Comparison of ENCODE assay signal across 18 cellular contexts in the genomic region with DNA sequence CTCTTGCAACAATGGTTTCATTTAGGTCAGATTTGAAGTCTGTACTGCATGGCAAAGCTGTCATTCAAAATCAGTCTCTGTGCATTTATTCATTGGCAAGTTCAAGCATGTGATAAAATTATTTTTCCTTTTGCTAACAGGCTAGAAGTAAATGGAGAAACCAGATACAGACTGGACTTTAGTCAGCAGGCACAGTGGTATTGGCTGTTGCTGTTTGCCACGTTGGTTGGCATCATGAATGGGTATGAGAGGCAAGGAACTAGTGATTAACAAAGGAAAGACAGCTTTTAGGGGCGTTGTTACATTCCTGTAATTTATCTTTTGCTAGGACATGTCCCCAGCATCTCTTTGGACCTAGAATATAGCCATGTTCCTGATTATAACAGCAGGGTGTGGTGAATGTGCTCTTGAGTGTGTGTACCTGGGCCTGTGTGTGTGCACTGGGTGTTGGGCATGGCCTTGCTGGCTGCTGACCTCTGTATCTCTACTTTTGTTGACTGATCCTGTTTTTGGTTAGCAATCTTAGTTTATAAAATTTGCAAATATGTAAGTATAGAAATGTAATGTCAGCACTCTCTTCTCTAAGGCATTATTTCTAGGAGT. TPM values are rescaled to one million over a fixed set of nuclear protein-coding genes. Genes with fewer than 3 reads are reported as not detected.
DNase-seq lines count a peak whose midpoint lies in the region; ATAC-seq and TF ChIP-seq lines count a peak whose summit lies in the region.
"Had no signal": no experiment of that assay in that cellular context is flagged by ENCODE, and none has a peak within 500 bp of the region (broad histone marks: within the 10 kb centered on the region; RNA-seq: fewer than 3 reads in every experiment).

No MANE protein-coding gene starts in this region.

- peak; percentile 78 for DNase-seq in mammary epithelial cell
- no peak for DNase-seq in MCF 10A (ENCODE audit: unreplicated experiment)
- DNase-seq in epithelial cell of prostate (ENCODE audit: low read depth, low spot score): peak; percentile 55
- DNase-seq in right lobe of liver: peak in 2 of 3 donors; percentile 62
- DNase-seq in CD14-positive monocyte (ENCODE audit: low spot score): no peak
- no peak for DNase-seq in thyroid gland
- DNase-seq in left cardiac atrium: no peak
- no peak for DNase-seq in activated T-helper 2 cell treated with anti-CD3 and anti-CD28 coated beads, Interferon-gamma antibody, Interleukin-2, Interleukin-4, amounts not matched to agents 10 μg/mL and 5 μg/mL and 100 μg/mL, durations not matched to agents 14 hours and 24 hours and 36 hours (ENCODE audit: low spot score)
- DNase-seq: CD8-positive, alpha-beta memory T cell; DMS79 treated with DMSO at 0.1 percent for 48 hours; NCI-H1048; NCI-H146; NCI-H2107; NCI-H2227 treated with DMSO at 0.1 percent for 48 hours; OCI-M1; RPMI8226 had no signal

- BruUV-seq in mammary epithelial cell (replicated peaks; lab: Mats Ljungman, UMichigan): no TSS peak
- no TSS peak for BruUV-seq in MCF 10A (replicated peaks; lab: Mats Ljungman, UMichigan)

- peak overlapping the region; percentile 25 for H3K4me2 ChIP-seq in mammary epithelial cell (ENCODE audit: insufficient read depth, low read depth, low read length)
- H3K4me2 ChIP-seq: BLaER1 had no signal

- CTCF ChIA-PET in mammary epithelial cell (lab: Charles Lee; ENCODE audit: low non-redundant PET): no interaction called here
- CTCF ChIA-PET in MCF 10A (lab: Yijun Ruan, JAX): interaction anchor here (1.0 kb wide), 1 partner anchor 15 kb away, joined by 3 read pairs; no protein-coding TSS in a partner anchor

- in situ Hi-C loops in mammary epithelial cell (cut with MboI; ENCODE audit: low sequenced_read_pairs in 2 of 2): no loop called here

- H2AFZ ChIP-seq in mammary epithelial cell (ENCODE audit: low read depth, low read length): no peak overlapping the region

- intact Hi-C loops in mammary epithelial cell (cut with micrococcal nuclease) (no loop called here), MCF 10A (cut with micrococcal nuclease) (no loop called here), right lobe of liver (cut with DNase I) (no loop called here), CD14-positive monocyte (cut with micrococcal nuclease) (no loop called here), thyroid gland (cut with DNase I) (no loop called here), left cardiac atrium (cut with DNase I) (no loop called here)
- intact Hi-C loops in activated T-helper 2 cell treated with anti-CD3 and anti-CD28 coated beads, Interferon-gamma antibody, Interleukin-2, Interleukin-4, amounts not matched to agents 10 μg/mL and 5 μg/mL and 100 μg/mL, durations not matched to agents 14 hours and 24 hours and 36 hours (cut with micrococcal nuclease): no loop called here

- no peaks in the 10 kb centered on the region for H3K9me3 ChIP-seq in mammary epithelial cell (replicated peaks; ENCODE audit: insufficient read depth, low read length)
- H3K9me3 ChIP-seq in right lobe of liver: no peaks in the 10 kb centered on the region
- no peaks in the 10 kb centered on the region for H3K9me3 ChIP-seq in thyroid gland
- H3K9me3 ChIP-seq: HAP-1 had no signal

- peaks cover 88% of the 10 kb centered on the region for H3K79me2 ChIP-seq in mammary epithelial cell (ENCODE audit: insufficient read depth, low read length)

- dilution Hi-C loops in mammary epithelial cell (cut with HindIII; ENCODE audit: low sequenced_read_pairs): loop anchor here (10.0 kb wide), 1 partner anchor 501 kb away; no protein-coding TSS in a partner anchor

- H3K9me3 Mint-ChIP-seq in MCF 10A (ENCODE audit: unreplicated experiment) (no peaks in the 10 kb centered on the region), CD14-positive monocyte (peaks cover 0 to 4% (median 0%) of the 10 kb centered on the region in 7 donors)
- H3K9me3 Mint-ChIP-seq in activated T-helper 2 cell treated with anti-CD3 and anti-CD28 coated beads, Interferon-gamma antibody, Interleukin-2, Interleukin-4, amounts not matched to agents 10 μg/mL and 5 μg/mL and 100 μg/mL, durations not matched to agents 14 hours and 24 hours and 36 hours: no peaks in the 10 kb centered on the region

- no peaks in the 10 kb centered on the region for H4K20me1 ChIP-seq in mammary epithelial cell (ENCODE audit: insufficient read depth, low read length)

- no peak overlapping the region for H3K4me3 ChIP-seq in mammary epithelial cell (replicated peaks in 1 of 3; ENCODE audit: insufficient read depth in 1 of 3, low read depth in 2 of 3, low read length in 3 of 3)
- no peak overlapping the region for H3K4me3 ChIP-seq in right lobe of liver
- no peak overlapping the region for H3K4me3 ChIP-seq in thyroid gland (replicated peaks in 1 of 3)
- H3K4me3 ChIP-seq: BLaER1, HAP-1 had no signal

- H3K27ac ChIP-seq in mammary epithelial cell (ENCODE audit: insufficient read depth, low read depth, low read length) (peak overlapping the region; percentile 20), epithelial cell of prostate (peak overlapping the region; percentile 59), right lobe of liver (peak overlapping the region in 2 of 3 donors; percentile 46 to 58), thyroid gland (no peak overlapping the region)
- H3K27ac ChIP-seq: BLaER1 had no signal

- H3K27me3 Mint-ChIP-seq in MCF 10A (ENCODE audit: insufficient read depth, unreplicated experiment) (no peaks in the 10 kb centered on the region), CD14-positive monocyte (ENCODE audit: low read depth in 3 of 3) (peaks cover 0 to 3% (median 0%) of the 10 kb centered on the region in 3 donors)
- H3K27me3 Mint-ChIP-seq in activated T-helper 2 cell treated with anti-CD3 and anti-CD28 coated beads, Interferon-gamma antibody, Interleukin-2, Interleukin-4, amounts not matched to agents 10 μg/mL and 5 μg/mL and 100 μg/mL, durations not matched to agents 14 hours and 24 hours and 36 hours (ENCODE audit: low read depth): no peaks in the 10 kb centered on the region

- no peak for TF ChIP-seq POLR2A in right lobe of liver (IDR thresholded peaks at IDR 0.05)
- no peak for TF ChIP-seq POLR2A in thyroid gland (IDR thresholded peaks at IDR 0.05)

- H3K27ac Mint-ChIP-seq in MCF 10A (ENCODE audit: low read depth, unreplicated experiment) (no peak overlapping the region), CD14-positive monocyte (peak overlapping the region in 1 of 7 donors; percentile 41)
- H3K27ac Mint-ChIP-seq in activated T-helper 2 cell treated with anti-CD3 and anti-CD28 coated beads, Interferon-gamma antibody, Interleukin-2, Interleukin-4, amounts not matched to agents 10 μg/mL and 5 μg/mL and 100 μg/mL, durations not matched to agents 14 hours and 24 hours and 36 hours: no peak overlapping the region

- POLR2A ChIA-PET in MCF 10A (lab: Yijun Ruan, JAX): interaction anchor here (0.6 kb wide), 1 partner anchor 55 kb away, joined by 4 read pairs; no protein-coding TSS in a partner anchor

- 70% methylated on average over 2 of the region's 2 CpGs for WGBS in mammary epithelial cell (ENCODE audit: low coverage, missing lambda C conversion rate)
- 21% methylated on average over 2 of the region's 2 CpGs for WGBS in right lobe of liver (ENCODE audit: insufficient coverage, low coverage, low lambda C conversion rate, missing lambda C conversion rate)
- WGBS in thyroid gland, 2 donors: 91 to 96% methylated on average over 2 of the region's 2 CpGs

- H3K36me3 Mint-ChIP-seq in MCF 10A (ENCODE audit: insufficient read depth, unreplicated experiment) (no peaks in the 10 kb centered on the region), CD14-positive monocyte (no peaks in the 10 kb centered on the region)
- H3K36me3 Mint-ChIP-seq in activated T-helper 2 cell treated with anti-CD3 and anti-CD28 coated beads, Interferon-gamma antibody, Interleukin-2, Interleukin-4, amounts not matched to agents 10 μg/mL and 5 μg/mL and 100 μg/mL, durations not matched to agents 14 hours and 24 hours and 36 hours (ENCODE audit: low read depth): no peaks in the 10 kb centered on the region

- H3K36me3 ChIP-seq in mammary epithelial cell (ENCODE audit: insufficient read depth, low read length): no peaks in the 10 kb centered on the region
- H3K36me3 ChIP-seq in right lobe of liver: no peaks in the 10 kb centered on the region
- no peaks in the 10 kb centered on the region for H3K36me3 ChIP-seq in thyroid gland
- H3K36me3 ChIP-seq: BLaER1, HAP-1 had no signal

- H3K27me3 ChIP-seq in mammary epithelial cell (ENCODE audit: insufficient read depth, low read length) (no peaks in the 10 kb centered on the region), right lobe of liver (no peaks in the 10 kb centered on the region), thyroid gland (no peaks in the 10 kb centered on the region)
- H3K27me3 ChIP-seq: BLaER1 had no signal

- TF ChIP-seq CTCF in mammary epithelial cell (conservative IDR thresholded peaks at IDR 0.05 in 1 of 2, IDR thresholded peaks at IDR 0.05 in 1 of 2; ENCODE audit: extremely low read depth in 1 of 2, insufficient read depth in 1 of 2, low read depth in 1 of 2, low read length in 2 of 2) (no peak), MCF 10A (IDR thresholded peaks at IDR 0.05; ENCODE audit: unreplicated experiment) (no peak), right lobe of liver (IDR thresholded peaks at IDR 0.05) (no peak), CD14-positive monocyte (IDR thresholded peaks at IDR 0.05) (no peak), thyroid gland (IDR thresholded peaks at IDR 0.05) (no peak)

- H3K4me1 ChIP-seq in mammary epithelial cell (ENCODE audit: insufficient read depth, low read length) (peaks cover 10% of the 10 kb centered on the region), right lobe of liver (peaks cover 0 to 53% (median 26%) of the 10 kb centered on the region in 4 donors), thyroid gland (no peaks in the 10 kb centered on the region)
- H3K4me1 ChIP-seq: BLaER1, HAP-1 had no signal

- no peak overlapping the region for H3K4me3 Mint-ChIP-seq in MCF 10A (ENCODE audit: unreplicated experiment)
- no peak overlapping the region for H3K4me3 Mint-ChIP-seq in CD14-positive monocyte
- H3K4me3 Mint-ChIP-seq in activated T-helper 2 cell treated with anti-CD3 and anti-CD28 coated beads, Interferon-gamma antibody, Interleukin-2, Interleukin-4, amounts not matched to agents 10 μg/mL and 5 μg/mL and 100 μg/mL, durations not matched to agents 14 hours and 24 hours and 36 hours (ENCODE audit: low read depth): no peak overlapping the region
- H3K4me3 Mint-ChIP-seq: CD8-positive, alpha-beta memory T cell had no signal

- no peak overlapping the region for H3K9ac ChIP-seq in mammary epithelial cell (ENCODE audit: insufficient read depth, low read length)
- H3K9ac ChIP-seq: BLaER1 had no signal

- peaks cover 5% of the 10 kb centered on the region for H3K4me1 Mint-ChIP-seq in MCF 10A (ENCODE audit: insufficient read depth, unreplicated experiment)
- H3K4me1 Mint-ChIP-seq in CD14-positive monocyte: peaks cover 16% of the 10 kb centered on the region
- H3K4me1 Mint-ChIP-seq in activated T-helper 2 cell treated with anti-CD3 and anti-CD28 coated beads, Interferon-gamma antibody, Interleukin-2, Interleukin-4, amounts not matched to agents 10 μg/mL and 5 μg/mL and 100 μg/mL, durations not matched to agents 14 hours and 24 hours and 36 hours (ENCODE audit: low read depth): no peaks in the 10 kb centered on the region
- H3K4me1 Mint-ChIP-seq: CD8-positive, alpha-beta memory T cell had no signal

- ATAC-seq in right lobe of liver (peak; percentile 73 to 86 (median 82)), left cardiac atrium (no peak)

RNA-seq across cellular contexts. Expression of gene TPST1, which starts 19.1 kb away (rescaled TPM):
- total RNA-seq in mammary epithelial cell: 10 to 100 TPM; 36.8 to 90.7 TPM
- 40.2 TPM for polyA plus RNA-seq in mammary epithelial cell
- 52.2 TPM for polyA minus RNA-seq in mammary epithelial cell
- 3.2 and 8.7 TPM in 2 replicates for total RNA-seq in MCF 10A (2022)
- 10 to 100 TPM; 18.0 to 40.5 (median 26.3) TPM for total RNA-seq in right lobe of liver
- 1 to 10 TPM in 1 of 2 donors, under 1 TPM in 1; 0.54 to 4.8 TPM for polyA plus RNA-seq in CD14-positive monocyte
- total RNA-seq in thyroid gland: 10 to 100 TPM; 24.5 to 60.4 (median 28.2) TPM
- total RNA-seq in left cardiac atrium: 10 to 100 TPM in 1 of 2 donors, 1 to 10 TPM in 1; 9.2 to 12.3 TPM
- total RNA-seq in activated T-helper 2 cell treated with anti-CD3 and anti-CD28 coated beads, Interferon-gamma antibody, Interleukin-2, Interleukin-4, amounts not matched to agents 10 μg/mL and 5 μg/mL and 100 μg/mL, durations not matched to agents 14 hours and 24 hours and 36 hours: 1.3 and 1.6 TPM in 2 replicates

Comparison
In these comparisons a context has a peak if more than half of its experiments do, and no peak if none do; other contexts are left out.
1. DNase-seq: peak in mammary epithelial cell (single experiment), epithelial cell of prostate (single experiment) and right lobe of liver (2 of 3); none in MCF 10A (single experiment), CD14-positive monocyte (single experiment), thyroid gland (0 of 2), left cardiac atrium (single experiment) and activated T-helper 2 cell treated with anti-CD3 and anti-CD28 coated beads, Interferon-gamma antibody, Interleukin-2, Interleukin-4, amounts not matched to agents 10 μg/mL and 5 μg/mL and 100 μg/mL, durations not matched to agents 14 hours and 24 hours and 36 hours (single experiment).
2. H3K27ac ChIP-seq: peak in mammary epithelial cell (single experiment), epithelial cell of prostate (single experiment) and right lobe of liver (2 of 3); none in thyroid gland (0 of 3).
3. ATAC-seq: peak in right lobe of liver (4 of 4); none in left cardiac atrium (0 of 2).